ENCODE assay signal across 1 cellular context in the genomic region with DNA sequence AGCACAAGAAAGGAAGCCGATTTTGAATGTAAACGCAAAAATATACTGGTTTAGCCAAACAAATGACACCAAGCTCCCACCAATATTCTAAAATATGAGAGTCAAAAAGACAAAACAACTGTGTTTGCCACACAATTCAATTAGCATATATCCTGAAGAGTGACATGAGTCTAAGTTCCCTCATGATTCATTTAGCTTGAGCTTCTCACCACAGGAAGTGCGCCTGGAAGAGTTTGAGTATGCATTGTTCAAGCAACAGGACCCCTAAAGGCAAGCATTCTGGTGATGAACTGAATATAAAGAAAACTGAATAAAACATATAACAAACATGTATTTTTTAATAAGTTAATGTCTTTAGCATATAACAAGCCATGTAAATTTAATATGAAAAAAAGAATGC.
TF ChIP-seq lines count a peak whose summit lies in the region.

No MANE protein-coding gene starts in this region.

TF ChIP-seq in WTC11, 78 proteins besides CTCF, POLR2A, EP300 and RAD21 (continued from another document):
- TF ChIP-seq, protein P1, sequence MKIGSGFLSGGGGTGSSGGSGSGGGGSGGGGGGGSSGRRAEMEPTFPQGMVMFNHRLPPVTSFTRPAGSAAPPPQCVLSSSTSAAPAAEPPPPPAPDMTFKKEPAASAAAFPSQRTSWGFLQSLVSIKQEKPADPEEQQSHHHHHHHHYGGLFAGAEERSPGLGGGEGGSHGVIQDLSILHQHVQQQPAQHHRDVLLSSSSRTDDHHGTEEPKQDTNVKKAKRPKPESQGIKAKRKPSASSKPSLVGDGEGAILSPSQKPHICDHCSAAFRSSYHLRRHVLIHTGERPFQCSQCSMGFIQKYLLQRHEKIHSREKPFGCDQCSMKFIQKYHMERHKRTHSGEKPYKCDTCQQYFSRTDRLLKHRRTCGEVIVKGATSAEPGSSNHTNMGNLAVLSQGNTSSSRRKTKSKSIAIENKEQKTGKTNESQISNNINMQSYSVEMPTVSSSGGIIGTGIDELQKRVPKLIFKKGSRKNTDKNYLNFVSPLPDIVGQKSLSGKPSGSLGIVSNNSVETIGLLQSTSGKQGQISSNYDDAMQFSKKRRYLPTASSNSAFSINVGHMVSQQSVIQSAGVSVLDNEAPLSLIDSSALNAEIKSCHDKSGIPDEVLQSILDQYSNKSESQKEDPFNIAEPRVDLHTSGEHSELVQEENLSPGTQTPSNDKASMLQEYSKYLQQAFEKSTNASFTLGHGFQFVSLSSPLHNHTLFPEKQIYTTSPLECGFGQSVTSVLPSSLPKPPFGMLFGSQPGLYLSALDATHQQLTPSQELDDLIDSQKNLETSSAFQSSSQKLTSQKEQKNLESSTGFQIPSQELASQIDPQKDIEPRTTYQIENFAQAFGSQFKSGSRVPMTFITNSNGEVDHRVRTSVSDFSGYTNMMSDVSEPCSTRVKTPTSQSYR (CRISPR knock-in tag; IDR thresholded peaks at IDR 0.05): no peak
- TF ChIP-seq CBFB (CRISPR knock-in tag; IDR thresholded peaks at IDR 0.05; ENCODE audit: low read depth) (no peak), PRDM15 (CRISPR knock-in tag; IDR thresholded peaks at IDR 0.05) (no peak)
